In genomic region chr1:160607051-160608032, GRCh38 we compare ENCODE assay signal across 8 cellular contexts. TPM values are rescaled to one million over a fixed set of nuclear protein-coding genes. Genes with fewer than 3 reads are reported as not detected.
A peak's percentile ranks its signal among the peaks of the same experiment; 100 is the strongest.
DNase-seq lines count a peak whose midpoint lies in the region; ATAC-seq and TF ChIP-seq lines count a peak whose summit lies in the region.

No MANE protein-coding gene starts in this region.

- WGBS in heart right ventricle, 2 donors: 47 to 48% methylated on average over 4 of the region's 4 CpGs

- peak overlapping the region in 1 of 10 donors; percentile 39 for H3K27ac ChIP-seq in heart right ventricle

- intact Hi-C loops in heart right ventricle (cut with DNase I): loop anchor here in 9 of 10 donors (1.0 to 5.0 kb wide), 6 partner anchors 175 to 265 kb away; partner anchors contain the start of genes COPA (in 1 of the 9) and NCSTN (in 1 of the 9)

- H3K4me1 ChIP-seq in heart right ventricle: peaks cover 0 to 12% (median 0%) of the 10 kb centered on the region in 9 donors

- DNase-seq in activated CD8-positive, alpha-beta memory T cell treated with anti-CD3 and anti-CD28 coated beads, Interleukin-2, amount 50 U/mL, for 4 hours: peak; percentile 45
- DNase-seq in activated CD8-positive, alpha-beta memory T cell treated with anti-CD3 and anti-CD28 coated beads for 24 hours: no peak
- DNase-seq in H7 (peak; percentile 25), RPMI8226 (peak; percentile 78), heart right ventricle (peak in 1 of 2 donors; percentile 36), retina (peak; percentile 40)
- peak; percentile 34 for DNase-seq in activated naive CD8-positive, alpha-beta T cell treated with anti-CD3 and anti-CD28 coated beads, Interleukin-2, amount 50 U/mL, for 16 hours (ENCODE audit: low read depth, low spot score)

- TF ChIP-seq CTCF in LNCAP (IDR thresholded peaks at IDR 0.05) (peak; percentile 84), heart right ventricle (IDR thresholded peaks at IDR 0.05) (peak; percentile 41 to 77 (median 66))

- H3K9me3 ChIP-seq in heart right ventricle: peaks cover 0 to 22% (median 0%) of the 10 kb centered on the region in 11 donors

- H3K4me3 ChIP-seq in H7 (ENCODE audit: insufficient read depth, low read depth, low read length) (no peak overlapping the region), heart right ventricle (no peak overlapping the region)

- H3K27me3 ChIP-seq in H7 (ENCODE audit: control insufficient read depth, insufficient read depth, low read length) (no peaks in the 10 kb centered on the region), heart right ventricle (peaks cover 0 to 23% (median 4%) of the 10 kb centered on the region in 7 donors)

- peak; percentile 69 to 92 (median 87) for ATAC-seq in heart right ventricle

- H3K36me3 ChIP-seq in H7 (replicated peaks; ENCODE audit: control insufficient read depth, insufficient read depth, low read length) (no peaks in the 10 kb centered on the region), heart right ventricle (no peaks in the 10 kb centered on the region)

RNA-seq across cellular contexts. Expression of gene CD84, which starts 28.0 kb away (rescaled TPM):
- total RNA-seq in H7 (2014; rRNA removed; shearing (Covaris generic)): not detected in 2 replicates
- 10 to 100 TPM in 1 of 10 donors, 1 to 10 TPM in 8, under 1 TPM in 1; 0.76 to 11.8 (median 2.1) TPM for total RNA-seq in heart right ventricle
- under 1 TPM; 0.25 to 0.73 TPM for polyA plus RNA-seq in heart right ventricle

RNA-seq across cellular contexts. Expression of gene SLAMF1, which starts 39.5 kb away (rescaled TPM):
- not detected in 2 replicates for total RNA-seq in H7 (2014; rRNA removed; shearing (Covaris generic))
- total RNA-seq in heart right ventricle: 1 to 10 TPM in 1 of 10 donors, under 1 TPM in 5, not detected in 4; 0.17 to 3.8 (median 0.32) TPM
- under 1 TPM; 0.19 to 0.44 TPM for polyA plus RNA-seq in heart right ventricle
